ENCODE assay signal across 17 cellular contexts in the genomic region with DNA sequence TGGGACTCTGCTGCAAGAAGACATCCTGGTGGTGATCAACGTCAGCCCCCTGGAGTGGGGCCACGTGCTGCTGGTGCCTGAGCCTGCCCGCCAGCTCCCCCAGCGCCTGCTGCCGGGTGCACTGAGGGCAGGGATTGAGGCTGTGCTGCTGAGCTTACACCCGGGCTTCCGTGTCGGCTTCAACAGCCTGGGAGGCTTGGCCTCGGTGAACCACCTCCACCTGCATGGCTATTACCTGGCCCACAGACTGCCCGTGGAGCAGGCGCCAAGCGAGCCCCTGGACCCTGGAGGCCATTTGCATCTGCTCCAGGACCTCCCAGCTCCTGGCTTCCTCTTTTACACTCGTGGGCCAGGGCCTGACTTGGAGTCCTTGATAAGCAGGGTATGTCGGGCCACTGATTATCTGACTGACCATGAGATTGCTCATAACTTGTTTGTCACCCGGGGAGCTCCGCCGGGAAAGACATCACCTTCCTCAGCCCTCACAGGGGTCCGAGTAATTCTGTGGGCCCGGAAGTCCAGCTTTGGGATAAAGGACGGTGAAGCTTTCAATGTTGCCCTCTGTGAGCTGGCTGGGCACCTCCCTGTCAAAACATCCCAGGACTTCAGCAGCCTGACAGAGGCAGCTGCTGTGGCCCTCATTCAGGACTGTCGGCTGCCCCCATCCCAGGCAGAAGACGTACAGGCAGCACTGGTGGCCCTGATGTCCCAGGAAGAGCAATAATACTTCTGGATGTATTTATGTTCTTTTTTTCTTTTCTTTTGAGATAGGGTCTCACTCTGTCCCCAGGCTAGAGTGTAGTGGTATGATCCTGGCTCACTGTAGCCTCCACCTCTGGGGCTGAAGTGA. TPM values are rescaled to one million over a fixed set of nuclear protein-coding genes. Genes with fewer than 3 reads are reported as not detected.
DNase-seq lines count a peak whose midpoint lies in the region; ATAC-seq and TF ChIP-seq lines count a peak whose summit lies in the region.
"Had no signal": no experiment of that assay in that cellular context is flagged by ENCODE, and none has a peak within 500 bp of the region (broad histone marks: within the 10 kb centered on the region; RNA-seq: fewer than 3 reads in every experiment).

No MANE protein-coding gene starts in this region.

- no peaks in the 10 kb centered on the region for H3K27me3 ChIP-seq in heart left ventricle
- H3K27me3 ChIP-seq: BLaER1, esophagus muscularis mucosa, SJCRH30, tibial nerve had no signal

- peaks cover 0 to 13% (median 0%) of the 10 kb centered on the region in 12 donors for H3K4me1 ChIP-seq in heart left ventricle
- H3K4me1 ChIP-seq: BLaER1, SJCRH30, tibial nerve had no signal

- H3K27ac ChIP-seq in heart left ventricle = peak overlapping the region in 6 of 12 donors; percentile 9 to 52 (median 38)
- H3K27ac ChIP-seq: BLaER1, esophagus muscularis mucosa, KMS-11, SJCRH30, tibial nerve had no signal

- no peaks in the 10 kb centered on the region for H3K27me3 Mint-ChIP-seq in activated T-cell treated with anti-CD3 and anti-CD28 coated beads, Interleukin-2, amount 50 U/mL, for 24 hours
- H3K27me3 Mint-ChIP-seq in stimulated activated naive B cell treated with anti-CD40 and anti-IgM and Interleukin-4, amounts not matched to agents 10 μg/mL and 1 μg/mL and 100 μg/mL, for 72 hours = no peaks in the 10 kb centered on the region

- peaks cover 38% of the 10 kb centered on the region for H3K36me3 Mint-ChIP-seq in activated T-cell treated with anti-CD3 and anti-CD28 coated beads, Interleukin-2, amount 50 U/mL, for 24 hours (ENCODE audit: low read depth)
- peaks cover 24% of the 10 kb centered on the region in 2 donors for H3K36me3 Mint-ChIP-seq in stimulated activated naive B cell treated with anti-CD40 and anti-IgM and Interleukin-4, amounts not matched to agents 10 μg/mL and 1 μg/mL and 100 μg/mL, for 72 hours

- H3K9me3 ChIP-seq in heart left ventricle = no peaks in the 10 kb centered on the region
- H3K9me3 ChIP-seq: BLaER1, esophagus muscularis mucosa, SJCRH30, tibial nerve had no signal

- no peak overlapping the region for H3K4me3 Mint-ChIP-seq in activated T-cell treated with anti-CD3 and anti-CD28 coated beads, Interleukin-2, amount 50 U/mL, for 24 hours
- no peak overlapping the region for H3K4me3 Mint-ChIP-seq in stimulated activated naive B cell treated with anti-CD40 and anti-IgM and Interleukin-4, amounts not matched to agents 10 μg/mL and 1 μg/mL and 100 μg/mL, for 72 hours

- TF ChIP-seq CTCF in heart left ventricle (IDR thresholded peaks at IDR 0.05) = peak in 1 of 12 donors; percentile 5

- 43 to 63% (median 49%) methylated on average over 11 to 22 of the region's 22 CpGs for WGBS in heart left ventricle, 4 donors

- intact Hi-C loops in heart left ventricle (cut with DNase I) = no loop called here

- no peaks in the 10 kb centered on the region for H3K9me3 Mint-ChIP-seq in activated T-cell treated with anti-CD3 and anti-CD28 coated beads, Interleukin-2, amount 50 U/mL, for 24 hours
- no peaks in the 10 kb centered on the region for H3K9me3 Mint-ChIP-seq in stimulated activated naive B cell treated with anti-CD40 and anti-IgM and Interleukin-4, amounts not matched to agents 10 μg/mL and 1 μg/mL and 100 μg/mL, for 72 hours

- peaks cover 14% of the 10 kb centered on the region for H3K4me1 Mint-ChIP-seq in activated T-cell treated with anti-CD3 and anti-CD28 coated beads, Interleukin-2, amount 50 U/mL, for 24 hours (ENCODE audit: low read depth)
- H3K4me1 Mint-ChIP-seq in stimulated activated naive B cell treated with anti-CD40 and anti-IgM and Interleukin-4, amounts not matched to agents 10 μg/mL and 1 μg/mL and 100 μg/mL, for 72 hours = peaks cover 5 to 6% of the 10 kb centered on the region in 2 donors

- H3K4me3 ChIP-seq in heart left ventricle = no peak overlapping the region
- H3K4me3 ChIP-seq: BLaER1, esophagus muscularis mucosa, GM12878, SJCRH30, tibial nerve had no signal

- no peak for TF ChIP-seq POLR2A in heart left ventricle (IDR thresholded peaks at IDR 0.05)

- no peak for DNase-seq in activated T-cell treated with anti-CD3 and anti-CD28 coated beads, Interleukin-2, amount 50 U/mL, for 24 hours
- DNase-seq in activated T-cell treated with anti-CD3 and anti-CD28 coated beads for 4 hours (no peak), heart left ventricle (peak in 1 of 5 donors; percentile 56), SK-N-DZ (ENCODE audit: low spot score) (no peak)
- DNase-seq in stimulated activated naive B cell treated with anti-CD40 and anti-IgM and Interleukin-4, amounts not matched to agents 10 μg/mL and 1 μg/mL and 100 μg/mL, for 72 hours = no peak
- DNase-seq in activated CD8-positive, alpha-beta memory T cell treated with anti-CD3 and anti-CD28 coated beads, Interleukin-2, amount 50 U/mL, for 4 hours = no peak
- DNase-seq: activated effector memory CD4-positive, alpha-beta T cell treated with Interleukin-2 at 50 U/mL for 16 hours; GDM1; NCI-H526; SJCRH30; stimulated activated CD4-positive, alpha-beta T cell treated with anti-CD3 and anti-CD28 coated beads, Interleukin-15, amount 100 ng/mL, for 24 hours; stimulated activated naive CD4-positive, alpha-beta T cell had no signal

- peak; percentile 69 to 82 (median 78) for ATAC-seq in heart left ventricle
- no peak for ATAC-seq in stimulated activated naive B cell treated with anti-CD40 and anti-IgM and Interleukin-4, amounts not matched to agents 10 μg/mL and 1 μg/mL and 100 μg/mL, for 72 hours (replicated peaks)
- ATAC-seq: GM12878 had no signal

- H3K27ac Mint-ChIP-seq in activated T-cell treated with anti-CD3 and anti-CD28 coated beads, Interleukin-2, amount 50 U/mL, for 24 hours = peak overlapping the region; percentile 44
- H3K27ac Mint-ChIP-seq in stimulated activated naive B cell treated with anti-CD40 and anti-IgM and Interleukin-4, amounts not matched to agents 10 μg/mL and 1 μg/mL and 100 μg/mL, for 72 hours = peak overlapping the region; percentile 51

- H3K36me3 ChIP-seq in heart left ventricle = peaks cover 0 to 56% (median 35%) of the 10 kb centered on the region in 9 donors
- H3K36me3 ChIP-seq: SJCRH30 had no signal

RNA-seq across cellular contexts. Expression of a gene that starts 7.6 kb away (rescaled TPM):
- total RNA-seq in heart left ventricle = 10 to 100 TPM in 6 of 9 donors, 1 to 10 TPM in 3; 5.9 to 18.9 (median 13.6) TPM
- 1 to 10 TPM; 4.8 to 5.4 TPM for polyA plus RNA-seq in heart left ventricle
- polyA plus RNA-seq in SK-N-DZ (2014; cell fraction: cytosol; rRNA removed) = 2.2 and 3.7 TPM in 2 replicates
- 1.7 and 4.8 TPM in 2 replicates for polyA plus RNA-seq in SK-N-DZ (2014; cell fraction: nucleus; rRNA removed)

RNA-seq across cellular contexts. Expression of a gene that starts 7.8 kb away (rescaled TPM):
- total RNA-seq in heart left ventricle = under 1 TPM in 4 of 9 donors, not detected in 5; 0.13 to 0.35 (median 0.23) TPM
- under 1 TPM; 0.07 to 0.11 TPM for polyA plus RNA-seq in heart left ventricle
- not detected in 2 replicates for polyA plus RNA-seq in SK-N-DZ (2014; cell fraction: cytosol; rRNA removed)
- 0.27 TPM in 1 of 2 replicates, not detected in the other for polyA plus RNA-seq in SK-N-DZ (2014; cell fraction: nucleus; rRNA removed)
- total RNA-seq: SJCRH30 had no signal

RNA-seq across cellular contexts. Expression of a gene that starts 7.8 kb away (rescaled TPM):
- 100 to 1,000 TPM in 1 of 9 donors, 10 to 100 TPM in 8; 38.7 to 107 (median 80.8) TPM for total RNA-seq in heart left ventricle
- 100 to 1,000 TPM in 1 of 2 donors, 10 to 100 TPM in 1; 78.2 to 145 TPM for polyA plus RNA-seq in heart left ventricle
- 5.1 and 9.0 TPM in 2 replicates for polyA plus RNA-seq in SK-N-DZ (2014; cell fraction: cytosol; rRNA removed)
- 9.1 and 10.9 TPM in 2 replicates for polyA plus RNA-seq in SK-N-DZ (2014; cell fraction: nucleus; rRNA removed)

RNA-seq across cellular contexts. Expression of a gene that starts 23.9 kb away (rescaled TPM):
- 100 to 1,000 TPM in 8 of 9 donors, 10 to 100 TPM in 1; 93.2 to 149 (median 116) TPM for total RNA-seq in heart left ventricle
- polyA plus RNA-seq in heart left ventricle = 100 to 1,000 TPM; 119 to 142 TPM
- 181 and 189 TPM in 2 replicates for polyA plus RNA-seq in SK-N-DZ (2014; cell fraction: cytosol; rRNA removed)
- polyA plus RNA-seq in SK-N-DZ (2014; cell fraction: nucleus; rRNA removed) = 79.9 and 121 TPM in 2 replicates

RNA-seq across cellular contexts. Expression of a gene that starts 40.4 kb away (rescaled TPM):
- total RNA-seq in heart left ventricle = 100 to 1,000 TPM in 1 of 9 donors, 10 to 100 TPM in 8; 14.8 to 105 (median 21.0) TPM
- polyA plus RNA-seq in heart left ventricle = 10 to 100 TPM; 13.8 to 36.3 TPM
- polyA plus RNA-seq in SK-N-DZ (2014; cell fraction: cytosol; rRNA removed) = 6.4 and 14.3 TPM in 2 replicates
- 4.4 and 11.4 TPM in 2 replicates for polyA plus RNA-seq in SK-N-DZ (2014; cell fraction: nucleus; rRNA removed)

Comparison
In these comparisons a context has a peak if more than half of its experiments do, and no peak if none do; other contexts are left out.
1. ATAC-seq: peak in heart left ventricle (4 of 4); none in stimulated activated naive B cell treated with anti-CD40 and anti-IgM and Interleukin-4, amounts not matched to agents 10 μg/mL and 1 μg/mL and 100 μg/mL, for 72 hours (0 of 2).